In the genomic region with DNA sequence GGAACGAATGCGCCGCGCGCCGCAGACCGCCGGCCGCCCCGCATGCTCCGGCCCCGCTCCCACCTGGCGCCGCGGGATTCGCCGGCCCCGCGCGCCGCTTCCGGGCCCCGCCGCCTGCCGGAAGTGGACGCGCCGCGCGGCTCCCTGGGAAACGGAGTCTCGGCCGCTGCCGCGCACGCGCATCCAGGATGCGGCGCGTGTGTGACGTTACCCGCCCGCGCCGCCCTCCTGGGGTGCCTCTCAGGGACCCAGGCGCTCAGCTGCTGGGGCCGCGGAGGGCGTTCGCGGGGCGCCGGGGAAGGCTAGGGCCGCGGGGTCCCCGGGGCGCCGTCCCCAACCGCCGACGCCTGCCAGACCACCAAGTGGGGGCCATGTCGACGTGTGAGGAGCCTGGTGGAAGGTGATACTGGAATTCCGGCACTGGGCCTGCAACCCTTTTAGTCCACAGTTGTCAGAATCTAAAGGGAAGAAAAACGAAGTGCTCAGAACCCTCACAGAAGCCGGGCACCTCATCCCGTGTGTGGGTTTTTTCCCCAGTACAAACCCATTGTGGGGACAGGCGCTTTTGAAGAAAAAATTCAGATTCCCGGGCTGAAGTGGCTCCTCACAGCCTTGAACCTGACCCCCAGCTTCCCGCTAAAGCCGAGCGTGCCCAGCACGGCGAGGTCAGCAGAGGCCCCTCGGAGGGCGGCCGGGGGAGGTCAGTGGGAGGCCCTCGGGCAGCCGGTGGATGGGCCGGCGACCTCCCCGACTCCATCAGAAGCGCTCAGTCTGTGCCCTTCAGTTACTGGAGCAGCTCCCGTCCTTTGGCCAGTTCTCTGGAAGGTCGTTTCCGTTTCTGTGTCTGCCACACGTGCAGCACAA, we compare ENCODE assay signal across 1 cellular context.
TF ChIP-seq lines count a peak whose summit lies in the region.

A gene with protein sequence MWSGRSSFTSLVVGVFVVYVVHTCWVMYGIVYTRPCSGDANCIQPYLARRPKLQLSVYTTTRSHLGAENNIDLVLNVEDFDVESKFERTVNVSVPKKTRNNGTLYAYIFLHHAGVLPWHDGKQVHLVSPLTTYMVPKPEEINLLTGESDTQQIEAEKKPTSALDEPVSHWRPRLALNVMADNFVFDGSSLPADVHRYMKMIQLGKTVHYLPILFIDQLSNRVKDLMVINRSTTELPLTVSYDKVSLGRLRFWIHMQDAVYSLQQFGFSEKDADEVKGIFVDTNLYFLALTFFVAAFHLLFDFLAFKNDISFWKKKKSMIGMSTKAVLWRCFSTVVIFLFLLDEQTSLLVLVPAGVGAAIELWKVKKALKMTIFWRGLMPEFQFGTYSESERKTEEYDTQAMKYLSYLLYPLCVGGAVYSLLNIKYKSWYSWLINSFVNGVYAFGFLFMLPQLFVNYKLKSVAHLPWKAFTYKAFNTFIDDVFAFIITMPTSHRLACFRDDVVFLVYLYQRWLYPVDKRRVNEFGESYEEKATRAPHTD (minus strand): TSS at position 125 of the 864 bp plus-strand sequence. CDS start 258 bp downstream, outside the sequence.

TF ChIP-seq in HepG2, 621 proteins besides CTCF, POLR2A, EP300 and RAD21 (continued from another document and continues in another):
- TF ChIP-seq, protein P1, sequence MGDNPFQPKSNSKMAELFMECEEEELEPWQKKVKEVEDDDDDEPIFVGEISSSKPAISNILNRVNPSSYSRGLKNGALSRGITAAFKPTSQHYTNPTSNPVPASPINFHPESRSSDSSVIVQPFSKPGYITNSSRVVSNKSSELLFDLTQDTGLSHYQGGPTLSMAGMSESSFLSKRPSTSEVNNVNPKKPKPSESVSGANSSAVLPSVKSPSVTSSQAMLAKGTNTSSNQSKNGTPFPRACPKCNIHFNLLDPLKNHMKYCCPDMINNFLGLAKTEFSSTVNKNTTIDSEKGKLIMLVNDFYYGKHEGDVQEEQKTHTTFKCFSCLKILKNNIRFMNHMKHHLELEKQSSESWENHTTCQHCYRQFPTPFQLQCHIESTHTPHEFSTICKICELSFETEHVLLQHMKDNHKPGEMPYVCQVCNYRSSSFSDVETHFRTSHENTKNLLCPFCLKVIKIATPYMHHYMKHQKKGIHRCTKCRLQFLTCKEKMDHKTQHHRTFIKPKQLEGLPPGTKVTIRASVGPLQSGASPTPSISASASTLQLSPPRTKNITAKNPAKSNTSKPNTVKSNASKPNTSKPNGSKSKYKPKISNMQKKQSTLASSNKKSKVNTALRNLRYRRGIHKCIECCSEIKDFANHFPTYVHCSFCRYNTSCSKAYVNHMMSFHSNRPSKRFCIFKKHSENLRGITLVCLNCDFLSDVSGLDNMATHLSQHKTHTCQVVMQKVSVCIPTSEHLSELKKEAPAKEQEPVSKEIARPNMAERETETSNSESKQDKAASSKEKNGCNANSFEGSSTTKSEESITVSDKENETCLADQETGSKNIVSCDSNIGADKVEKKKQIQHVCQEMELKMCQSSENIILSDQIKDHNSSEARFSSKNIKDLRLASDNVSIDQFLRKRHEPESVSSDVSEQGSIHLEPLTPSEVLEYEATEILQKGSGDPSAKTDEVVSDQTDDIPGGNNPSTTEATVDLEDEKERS (CRISPR knock-in tag; IDR thresholded peaks at IDR 0.05) = no peak
- TF ChIP-seq TGIF2 (CRISPR knock-in tag; IDR thresholded peaks at IDR 0.05) (no peak), SIN3B (IDR thresholded peaks at IDR 0.05; ENCODE audit: low read length) (peak; percentile 72; the same call in 1 of the 2 replicates), SNAI1 (CRISPR knock-in tag; IDR thresholded peaks at IDR 0.05; ENCODE audit: borderline replicate concordance) (no peak), TCF12 (IDR thresholded peaks at IDR 0.05) (no peak), TCF12 (CRISPR knock-in tag; IDR thresholded peaks at IDR 0.05) (no peak), ZKSCAN5 (CRISPR knock-in tag; IDR thresholded peaks at IDR 0.05) (no peak), KDM5A (IDR thresholded peaks at IDR 0.05; ENCODE audit: borderline replicate concordance, low read length) (peak; percentile 93), ZNF460 (CRISPR knock-in tag; IDR thresholded peaks at IDR 0.05; ENCODE audit: borderline replicate concordance) (no peak), KLF11 (CRISPR knock-in tag; IDR thresholded peaks at IDR 0.05) (no peak), ZNF761 (CRISPR knock-in tag; conservative IDR thresholded peaks at IDR 0.05) (no peak), MIER3 (CRISPR knock-in tag; IDR thresholded peaks at IDR 0.05; ENCODE audit: borderline replicate concordance) (no peak), CHCHD3 (CRISPR knock-in tag; IDR thresholded peaks at IDR 0.05) (no peak), TCF7L2 (IDR thresholded peaks at IDR 0.05; ENCODE audit: low read depth, low read length) (no peak), KDM3A (CRISPR knock-in tag; IDR thresholded peaks at IDR 0.05; ENCODE audit: low read depth) (no peak), ZBTB7B (CRISPR knock-in tag; IDR thresholded peaks at IDR 0.05) (no peak), NR3C1 (CRISPR knock-in tag; IDR thresholded peaks at IDR 0.05) (no peak), NCOA2 (CRISPR knock-in tag; IDR thresholded peaks at IDR 0.05) (no peak), ZFP36 (IDR thresholded peaks at IDR 0.05; ENCODE audit: borderline replicate concordance, low read depth, low read length, partially characterized antibody) (no peak)
- TF ChIP-seq, protein P2, sequence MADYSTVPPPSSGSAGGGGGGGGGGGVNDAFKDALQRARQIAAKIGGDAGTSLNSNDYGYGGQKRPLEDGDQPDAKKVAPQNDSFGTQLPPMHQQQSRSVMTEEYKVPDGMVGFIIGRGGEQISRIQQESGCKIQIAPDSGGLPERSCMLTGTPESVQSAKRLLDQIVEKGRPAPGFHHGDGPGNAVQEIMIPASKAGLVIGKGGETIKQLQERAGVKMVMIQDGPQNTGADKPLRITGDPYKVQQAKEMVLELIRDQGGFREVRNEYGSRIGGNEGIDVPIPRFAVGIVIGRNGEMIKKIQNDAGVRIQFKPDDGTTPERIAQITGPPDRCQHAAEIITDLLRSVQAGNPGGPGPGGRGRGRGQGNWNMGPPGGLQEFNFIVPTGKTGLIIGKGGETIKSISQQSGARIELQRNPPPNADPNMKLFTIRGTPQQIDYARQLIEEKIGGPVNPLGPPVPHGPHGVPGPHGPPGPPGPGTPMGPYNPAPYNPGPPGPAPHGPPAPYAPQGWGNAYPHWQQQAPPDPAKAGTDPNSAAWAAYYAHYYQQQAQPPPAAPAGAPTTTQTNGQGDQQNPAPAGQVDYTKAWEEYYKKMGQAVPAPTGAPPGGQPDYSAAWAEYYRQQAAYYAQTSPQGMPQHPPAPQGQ (CRISPR knock-in tag; IDR thresholded peaks at IDR 0.05; ENCODE audit: borderline replicate concordance) = no peak
- TF ChIP-seq, protein P3, sequence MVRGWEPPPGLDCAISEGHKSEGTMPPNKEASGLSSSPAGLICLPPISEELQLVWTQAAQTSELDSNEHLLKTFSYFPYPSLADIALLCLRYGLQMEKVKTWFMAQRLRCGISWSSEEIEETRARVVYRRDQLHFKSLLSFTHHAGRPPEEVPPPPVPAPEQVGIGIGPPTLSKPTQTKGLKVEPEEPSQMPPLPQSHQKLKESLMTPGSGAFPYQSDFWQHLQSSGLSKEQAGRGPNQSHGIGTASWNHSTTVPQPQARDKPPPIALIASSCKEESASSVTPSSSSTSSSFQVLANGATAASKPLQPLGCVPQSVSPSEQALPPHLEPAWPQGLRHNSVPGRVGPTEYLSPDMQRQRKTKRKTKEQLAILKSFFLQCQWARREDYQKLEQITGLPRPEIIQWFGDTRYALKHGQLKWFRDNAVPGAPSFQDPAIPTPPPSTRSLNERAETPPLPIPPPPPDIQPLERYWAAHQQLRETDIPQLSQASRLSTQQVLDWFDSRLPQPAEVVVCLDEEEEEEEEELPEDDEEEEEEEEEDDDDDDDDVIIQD (CRISPR knock-in tag; IDR thresholded peaks at IDR 0.05; ENCODE audit: low read depth) = no peak
- TF ChIP-seq, protein P4, sequence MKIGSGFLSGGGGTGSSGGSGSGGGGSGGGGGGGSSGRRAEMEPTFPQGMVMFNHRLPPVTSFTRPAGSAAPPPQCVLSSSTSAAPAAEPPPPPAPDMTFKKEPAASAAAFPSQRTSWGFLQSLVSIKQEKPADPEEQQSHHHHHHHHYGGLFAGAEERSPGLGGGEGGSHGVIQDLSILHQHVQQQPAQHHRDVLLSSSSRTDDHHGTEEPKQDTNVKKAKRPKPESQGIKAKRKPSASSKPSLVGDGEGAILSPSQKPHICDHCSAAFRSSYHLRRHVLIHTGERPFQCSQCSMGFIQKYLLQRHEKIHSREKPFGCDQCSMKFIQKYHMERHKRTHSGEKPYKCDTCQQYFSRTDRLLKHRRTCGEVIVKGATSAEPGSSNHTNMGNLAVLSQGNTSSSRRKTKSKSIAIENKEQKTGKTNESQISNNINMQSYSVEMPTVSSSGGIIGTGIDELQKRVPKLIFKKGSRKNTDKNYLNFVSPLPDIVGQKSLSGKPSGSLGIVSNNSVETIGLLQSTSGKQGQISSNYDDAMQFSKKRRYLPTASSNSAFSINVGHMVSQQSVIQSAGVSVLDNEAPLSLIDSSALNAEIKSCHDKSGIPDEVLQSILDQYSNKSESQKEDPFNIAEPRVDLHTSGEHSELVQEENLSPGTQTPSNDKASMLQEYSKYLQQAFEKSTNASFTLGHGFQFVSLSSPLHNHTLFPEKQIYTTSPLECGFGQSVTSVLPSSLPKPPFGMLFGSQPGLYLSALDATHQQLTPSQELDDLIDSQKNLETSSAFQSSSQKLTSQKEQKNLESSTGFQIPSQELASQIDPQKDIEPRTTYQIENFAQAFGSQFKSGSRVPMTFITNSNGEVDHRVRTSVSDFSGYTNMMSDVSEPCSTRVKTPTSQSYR (CRISPR knock-in tag; IDR thresholded peaks at IDR 0.05; ENCODE audit: borderline replicate concordance) = no peak
- TF ChIP-seq, protein P5, sequence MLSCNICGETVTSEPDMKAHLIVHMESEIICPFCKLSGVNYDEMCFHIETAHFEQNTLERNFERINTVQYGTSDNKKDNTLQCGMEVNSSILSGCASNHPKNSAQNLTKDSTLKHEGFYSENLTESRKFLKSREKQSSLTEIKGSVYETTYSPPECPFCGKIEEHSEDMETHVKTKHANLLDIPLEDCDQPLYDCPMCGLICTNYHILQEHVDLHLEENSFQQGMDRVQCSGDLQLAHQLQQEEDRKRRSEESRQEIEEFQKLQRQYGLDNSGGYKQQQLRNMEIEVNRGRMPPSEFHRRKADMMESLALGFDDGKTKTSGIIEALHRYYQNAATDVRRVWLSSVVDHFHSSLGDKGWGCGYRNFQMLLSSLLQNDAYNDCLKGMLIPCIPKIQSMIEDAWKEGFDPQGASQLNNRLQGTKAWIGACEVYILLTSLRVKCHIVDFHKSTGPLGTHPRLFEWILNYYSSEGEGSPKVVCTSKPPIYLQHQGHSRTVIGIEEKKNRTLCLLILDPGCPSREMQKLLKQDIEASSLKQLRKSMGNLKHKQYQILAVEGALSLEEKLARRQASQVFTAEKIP (CRISPR knock-in tag; IDR thresholded peaks at IDR 0.05; ENCODE audit: borderline replicate concordance) = no peak; the same call in 1 of the 2 replicates
- TF ChIP-seq, protein P6, sequence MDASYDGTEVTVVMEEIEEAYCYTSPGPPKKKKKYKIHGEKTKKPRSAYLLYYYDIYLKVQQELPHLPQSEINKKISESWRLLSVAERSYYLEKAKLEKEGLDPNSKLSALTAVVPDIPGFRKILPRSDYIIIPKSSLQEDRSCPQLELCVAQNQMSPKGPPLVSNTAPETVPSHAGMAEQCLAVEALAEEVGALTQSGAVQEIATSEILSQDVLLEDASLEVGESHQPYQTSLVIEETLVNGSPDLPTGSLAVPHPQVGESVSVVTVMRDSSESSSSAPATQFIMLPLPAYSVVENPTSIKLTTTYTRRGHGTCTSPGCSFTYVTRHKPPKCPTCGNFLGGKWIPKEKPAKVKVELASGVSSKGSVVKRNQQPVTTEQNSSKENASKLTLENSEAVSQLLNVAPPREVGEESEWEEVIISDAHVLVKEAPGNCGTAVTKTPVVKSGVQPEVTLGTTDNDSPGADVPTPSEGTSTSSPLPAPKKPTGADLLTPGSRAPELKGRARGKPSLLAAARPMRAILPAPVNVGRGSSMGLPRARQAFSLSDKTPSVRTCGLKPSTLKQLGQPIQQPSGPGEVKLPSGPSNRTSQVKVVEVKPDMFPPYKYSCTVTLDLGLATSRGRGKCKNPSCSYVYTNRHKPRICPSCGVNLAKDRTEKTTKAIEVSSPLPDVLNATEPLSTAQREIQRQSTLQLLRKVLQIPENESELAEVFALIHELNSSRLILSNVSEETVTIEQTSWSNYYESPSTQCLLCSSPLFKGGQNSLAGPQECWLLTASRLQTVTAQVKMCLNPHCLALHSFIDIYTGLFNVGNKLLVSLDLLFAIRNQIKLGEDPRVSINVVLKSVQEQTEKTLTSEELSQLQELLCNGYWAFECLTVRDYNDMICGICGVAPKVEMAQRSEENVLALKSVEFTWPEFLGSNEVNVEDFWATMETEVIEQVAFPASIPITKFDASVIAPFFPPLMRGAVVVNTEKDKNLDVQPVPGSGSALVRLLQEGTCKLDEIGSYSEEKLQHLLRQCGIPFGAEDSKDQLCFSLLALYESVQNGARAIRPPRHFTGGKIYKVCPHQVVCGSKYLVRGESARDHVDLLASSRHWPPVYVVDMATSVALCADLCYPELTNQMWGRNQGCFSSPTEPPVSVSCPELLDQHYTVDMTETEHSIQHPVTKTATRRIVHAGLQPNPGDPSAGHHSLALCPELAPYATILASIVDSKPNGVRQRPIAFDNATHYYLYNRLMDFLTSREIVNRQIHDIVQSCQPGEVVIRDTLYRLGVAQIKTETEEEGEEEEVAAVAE (CRISPR knock-in tag; IDR thresholded peaks at IDR 0.05; ENCODE audit: borderline replicate concordance) = no peak
- TF ChIP-seq, protein P7, sequence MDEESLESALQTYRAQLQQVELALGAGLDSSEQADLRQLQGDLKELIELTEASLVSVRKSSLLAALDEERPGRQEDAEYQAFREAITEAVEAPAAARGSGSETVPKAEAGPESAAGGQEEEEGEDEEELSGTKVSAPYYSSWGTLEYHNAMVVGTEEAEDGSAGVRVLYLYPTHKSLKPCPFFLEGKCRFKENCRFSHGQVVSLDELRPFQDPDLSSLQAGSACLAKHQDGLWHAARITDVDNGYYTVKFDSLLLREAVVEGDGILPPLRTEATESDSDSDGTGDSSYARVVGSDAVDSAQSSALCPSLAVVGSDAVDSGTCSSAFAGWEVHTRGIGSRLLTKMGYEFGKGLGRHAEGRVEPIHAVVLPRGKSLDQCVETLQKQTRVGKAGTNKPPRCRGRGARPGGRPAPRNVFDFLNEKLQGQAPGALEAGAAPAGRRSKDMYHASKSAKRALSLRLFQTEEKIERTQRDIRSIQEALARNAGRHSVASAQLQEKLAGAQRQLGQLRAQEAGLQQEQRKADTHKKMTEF (CRISPR knock-in tag; IDR thresholded peaks at IDR 0.05) = peak; percentile 50; the same call in 1 of the 2 replicates
